In the genomic region with DNA sequence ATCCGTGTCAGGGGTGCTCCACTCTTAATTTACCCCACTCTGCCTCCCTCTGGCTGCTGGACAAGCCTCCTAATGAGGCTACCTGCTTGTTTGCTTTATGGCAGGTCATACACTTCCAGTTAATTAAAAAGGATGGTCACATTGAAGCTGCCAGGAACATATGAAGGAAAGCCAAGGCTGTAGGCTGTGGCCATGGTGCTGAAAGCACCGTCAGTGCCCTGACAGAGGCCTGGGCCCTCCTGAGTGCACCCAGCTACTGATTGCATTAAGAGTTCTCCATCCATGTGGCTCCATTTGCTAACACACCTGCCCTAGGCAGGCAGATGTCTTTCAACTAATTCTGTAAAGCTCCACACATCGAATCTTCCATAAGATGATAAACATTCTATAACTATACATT, we compare ENCODE assay signal across 1 cellular context.
TF ChIP-seq lines count a peak whose summit lies in the region.

No MANE protein-coding gene starts in this region.

TF ChIP-seq in Ishikawa, 13 proteins besides CTCF, POLR2A, EP300 and RAD21 (continued from another document):
- TF ChIP-seq, protein P1, sequence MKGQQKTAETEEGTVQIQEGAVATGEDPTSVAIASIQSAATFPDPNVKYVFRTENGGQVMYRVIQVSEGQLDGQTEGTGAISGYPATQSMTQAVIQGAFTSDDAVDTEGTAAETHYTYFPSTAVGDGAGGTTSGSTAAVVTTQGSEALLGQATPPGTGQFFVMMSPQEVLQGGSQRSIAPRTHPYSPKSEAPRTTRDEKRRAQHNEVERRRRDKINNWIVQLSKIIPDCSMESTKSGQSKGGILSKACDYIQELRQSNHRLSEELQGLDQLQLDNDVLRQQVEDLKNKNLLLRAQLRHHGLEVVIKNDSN (IDR thresholded peaks at IDR 0.05): no peak
